In the genomic region with DNA sequence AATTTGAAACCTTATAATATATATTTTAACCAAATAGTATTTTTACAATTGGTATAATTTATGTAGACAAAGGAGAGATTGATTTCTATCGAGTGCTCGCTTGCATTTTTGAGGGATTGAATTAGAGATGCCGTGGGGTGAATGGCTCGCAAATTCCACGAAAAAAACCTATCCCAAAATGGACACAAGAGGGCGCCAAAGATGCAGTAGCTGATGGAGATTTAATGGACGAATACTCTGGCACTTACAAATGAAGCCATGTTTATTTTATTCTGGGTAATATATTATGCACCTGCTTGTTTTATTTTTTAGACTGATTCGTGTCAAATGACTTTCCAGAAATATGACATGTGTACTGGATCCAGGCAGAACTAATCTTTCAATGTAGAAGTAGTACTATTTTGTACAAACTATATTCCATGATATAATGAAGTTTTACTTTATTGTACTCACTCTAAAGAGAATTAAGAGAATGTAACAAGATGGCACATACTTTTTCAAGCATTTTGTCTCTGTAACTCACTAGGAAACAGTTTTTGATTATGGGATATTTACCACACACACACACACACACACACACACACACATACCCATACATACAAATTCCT, we compare ENCODE assay signal across 1 cellular context.
TF ChIP-seq lines count a peak whose summit lies in the region.

No MANE protein-coding gene starts in this region.

TF ChIP-seq in GM23338, 12 proteins besides CTCF, POLR2A, EP300 and RAD21 (continued from another document):
- no peak for TF ChIP-seq ZNF462 (CRISPR knock-in tag; IDR thresholded peaks at IDR 0.05)
